Comparison of ENCODE assay signal across 1 cellular context in genomic region chr22:32613773-32614172, GRCh38.
TF ChIP-seq lines count a peak whose summit lies in the region.

No MANE protein-coding gene starts in this region.

TF ChIP-seq in HEK293, 187 proteins besides CTCF, POLR2A, EP300 and RAD21 (continued from another document):
- TF ChIP-seq PRDM10 (tag by site-specific recombination; IDR thresholded peaks at IDR 0.05): no peak
